Comparison of ENCODE assay signal across 2 cellular contexts in genomic region chr2:232523682-232524597, GRCh38.
TF ChIP-seq lines count a peak whose summit lies in the region.

No MANE protein-coding gene starts in this region.

TF ChIP-seq in IMR-90, 13 proteins besides CTCF, POLR2A, EP300 and RAD21:
- TF ChIP-seq, protein P1, sequence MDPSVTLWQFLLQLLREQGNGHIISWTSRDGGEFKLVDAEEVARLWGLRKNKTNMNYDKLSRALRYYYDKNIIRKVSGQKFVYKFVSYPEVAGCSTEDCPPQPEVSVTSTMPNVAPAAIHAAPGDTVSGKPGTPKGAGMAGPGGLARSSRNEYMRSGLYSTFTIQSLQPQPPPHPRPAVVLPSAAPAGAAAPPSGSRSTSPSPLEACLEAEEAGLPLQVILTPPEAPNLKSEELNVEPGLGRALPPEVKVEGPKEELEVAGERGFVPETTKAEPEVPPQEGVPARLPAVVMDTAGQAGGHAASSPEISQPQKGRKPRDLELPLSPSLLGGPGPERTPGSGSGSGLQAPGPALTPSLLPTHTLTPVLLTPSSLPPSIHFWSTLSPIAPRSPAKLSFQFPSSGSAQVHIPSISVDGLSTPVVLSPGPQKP (IDR thresholded peaks at IDR 0.05; ENCODE audit: borderline replicate concordance, low read depth, low read length) = no peak
- TF ChIP-seq RCOR1 (IDR thresholded peaks at IDR 0.05; ENCODE audit: insufficient replicate concordance, low read length) (no peak), SMC3 (IDR thresholded peaks at IDR 0.05; ENCODE audit: low read depth, low read length) (no peak), FOS (IDR thresholded peaks at IDR 0.05; ENCODE audit: low read depth, low read length) (no peak), BHLHE40 (IDR thresholded peaks at IDR 0.05; ENCODE audit: low read depth, low read length) (no peak), CHD1 (IDR thresholded peaks at IDR 0.05; ENCODE audit: low read depth, low read length) (no peak), NFE2L2 (IDR thresholded peaks at IDR 0.05; ENCODE audit: low read depth, low read length) (no peak), MAZ (IDR thresholded peaks at IDR 0.05; ENCODE audit: borderline replicate concordance, low read depth, low read length) (no peak), RFX5 (IDR thresholded peaks at IDR 0.05; ENCODE audit: low read depth, low read length) (no peak), MAFK (IDR thresholded peaks at IDR 0.05; ENCODE audit: low read depth, low read length) (no peak), USF2 (IDR thresholded peaks at IDR 0.05; ENCODE audit: low read depth, low read length) (no peak), CEBPB (IDR thresholded peaks at IDR 0.05; ENCODE audit: low read depth, low read length) (no peak)

TF ChIP-seq in WTC11, 78 proteins besides CTCF, POLR2A, EP300 and RAD21 (continued from another document):
- TF ChIP-seq E2F1 (CRISPR knock-in tag; IDR thresholded peaks at IDR 0.05) (0 out of 2 replicates have a peak, but pooled peaks have one; percentile 26), CREB1 (CRISPR knock-in tag; IDR thresholded peaks at IDR 0.05) (0 out of 2 replicates have a peak, but pooled peaks have one; percentile 20), FOXK1 (CRISPR knock-in tag; IDR thresholded peaks at IDR 0.05) (no peak), ARID4B (CRISPR knock-in tag; IDR thresholded peaks at IDR 0.05; ENCODE audit: borderline replicate concordance) (no peak), HMGXB4 (CRISPR knock-in tag; IDR thresholded peaks at IDR 0.05) (peak; percentile 100), NR2C2 (CRISPR knock-in tag; IDR thresholded peaks at IDR 0.05) (0 out of 2 replicates have a peak, but pooled peaks have one; percentile 32), SP1 (CRISPR knock-in tag; conservative IDR thresholded peaks at IDR 0.05) (0 out of 2 replicates have a peak, but pooled peaks have one; percentile 32), MAX (CRISPR knock-in tag; IDR thresholded peaks at IDR 0.05) (0 out of 2 replicates have a peak, but pooled peaks have one; percentile 40)
